18 cellular contexts compared by ENCODE assay signal in genomic region chr6:158668707-158669103, GRCh38. TPM values are rescaled to one million over a fixed set of nuclear protein-coding genes. Genes with fewer than 3 reads are reported as not detected.
A peak's percentile ranks its signal among the peaks of the same experiment; 100 is the strongest.
DNase-seq lines count a peak whose midpoint lies in the region; ATAC-seq and TF ChIP-seq lines count a peak whose summit lies in the region.
"Had no signal": no experiment of that assay in that cellular context is flagged by ENCODE, and none has a peak within 500 bp of the region (broad histone marks: within the 10 kb centered on the region; RNA-seq: fewer than 3 reads in every experiment).

No MANE protein-coding gene starts in this region.

- no peaks in the 10 kb centered on the region for H3K9me1 ChIP-seq in IMR-90 (ENCODE audit: insufficient read depth, low read length)

- H3K27me3 ChIP-seq in IMR-90 (ENCODE audit: control insufficient read depth, insufficient read depth, low read length) (no peaks in the 10 kb centered on the region), foreskin keratinocyte (no peaks in the 10 kb centered on the region), prostate gland (replicated peaks; ENCODE audit: insufficient read depth) (no peaks in the 10 kb centered on the region)
- H3K27me3 ChIP-seq: adrenal gland, sigmoid colon had no signal

- H3K4me3 ChIP-seq in IMR-90 (ENCODE audit: insufficient read depth, low read depth, low read length), result no peak overlapping the region
- H3K4me3 ChIP-seq in prostate gland, result no peak overlapping the region
- H3K4me3 ChIP-seq: adrenal gland, coronary artery, sigmoid colon, thoracic aorta had no signal

- no peak overlapping the region for H2AK5ac ChIP-seq in IMR-90 (ENCODE audit: low read depth, low read length)

- no peak overlapping the region for H3K4ac ChIP-seq in IMR-90 (ENCODE audit: low read depth, low read length)

- POLR2A ChIA-PET in IMR-90 (lab: Charles Lee; ENCODE audit: unreplicated experiment), result no interaction called here

- no peak overlapping the region for H3K18ac ChIP-seq in IMR-90 (ENCODE audit: low read depth, low read length)

- H2BK15ac ChIP-seq in IMR-90 (ENCODE audit: low read depth, low read length), result no peak overlapping the region

- no peak overlapping the region for H2AFZ ChIP-seq in IMR-90 (replicated peaks; ENCODE audit: low read length, poor library complexity)

- no peak overlapping the region for H2BK20ac ChIP-seq in IMR-90 (ENCODE audit: low read depth, low read length)

- no peaks in the 10 kb centered on the region for H3K79me1 ChIP-seq in IMR-90 (ENCODE audit: low read depth in 1 of 2, low read length in 2 of 2)

- DNase-seq in CD14-positive monocyte (ENCODE audit: low spot score) (no peak), IMR-90 (no peak), foreskin keratinocyte (no peak), prostate gland (ENCODE audit: low spot score) (no peak), NCI-H1694 treated with DMSO at 0.1 percent for 48 hours (lab: John Stamatoyannopoulos, UW) (no peak), foreskin melanocyte (no peak)
- DNase-seq: activated B cell treated with CpG ODN at 0.5 μM for 24 hours, Caco-2, NCI-H1092 treated with DMSO at 0.1 percent for 48 hours, NCI-H2081 treated with DMSO at 0.1 percent for 48 hours, NCI-H510A, sigmoid colon had no signal

- H3K36me3 ChIP-seq in IMR-90 (ENCODE audit: control insufficient read depth, insufficient read depth, low read length) (no peaks in the 10 kb centered on the region), prostate gland (no peaks in the 10 kb centered on the region)
- H3K36me3 ChIP-seq: adrenal gland, sigmoid colon, thoracic aorta had no signal

- no peak overlapping the region for H3K23ac ChIP-seq in IMR-90 (ENCODE audit: low read depth, low read length)

- no peak for TF ChIP-seq POLR2A in IMR-90 (IDR thresholded peaks at IDR 0.05; ENCODE audit: low read depth, low read length)
- no peak for TF ChIP-seq POLR2A in prostate gland (IDR thresholded peaks at IDR 0.05)

- peak overlapping the region in 1 of 2 donors; percentile 47 for H3K4me3 Mint-ChIP-seq in CD14-positive monocyte
- H3K4me3 Mint-ChIP-seq: activated B cell treated with CpG ODN at 0.5 μM for 24 hours had no signal

- H3K4me1 ChIP-seq in IMR-90 (ENCODE audit: control insufficient read depth, insufficient read depth, low read length) (peaks cover 4% of the 10 kb centered on the region; the same call in 1 of the 2 replicates), foreskin keratinocyte (peaks cover 12% of the 10 kb centered on the region), prostate gland (replicated peaks) (peaks cover 4% of the 10 kb centered on the region)
- H3K4me1 ChIP-seq: adrenal gland had no signal

- CTCF ChIA-PET in IMR-90 (lab: Yijun Ruan, JAX), result interaction anchor here (1.5 kb wide), 1 partner anchor 23 kb away, joined by 5 read pairs; no protein-coding TSS in a partner anchor

- H3K27me3 Mint-ChIP-seq in CD14-positive monocyte (ENCODE audit: low read depth in 3 of 3), result peaks cover 0 to 2% (median 0%) of the 10 kb centered on the region in 3 donors
- H3K27me3 Mint-ChIP-seq: activated B cell treated with CpG ODN at 0.5 μM for 24 hours had no signal

- no peak overlapping the region for H4K8ac ChIP-seq in IMR-90 (ENCODE audit: low read depth in 2 of 2, low read length in 2 of 2)

- peak overlapping the region; percentile 98 to 100 (median 99) for H3K27ac Mint-ChIP-seq in CD14-positive monocyte
- H3K27ac Mint-ChIP-seq: activated B cell treated with CpG ODN at 0.5 μM for 24 hours had no signal

- no peak overlapping the region for H3K4me2 ChIP-seq in IMR-90 (ENCODE audit: low read depth, low read length)

- H2AK9ac ChIP-seq in IMR-90 (replicated peaks; ENCODE audit: low read depth, low read length, poor library complexity), result no peak overlapping the region

- TF ChIP-seq RAD21 in IMR-90 (IDR thresholded peaks at IDR 0.05; ENCODE audit: low read length), result no peak

- WGBS in IMR-90 (ENCODE audit: extremely low coverage in 2 of 2, insufficient read length in 1 of 2), 2 experiments, result 80% methylated on average over 4 of the region's 7 CpGs; no CpG with 5 or more reads in 1 of the 2 experiments
- 48% methylated on average over 7 of the region's 7 CpGs for WGBS in prostate gland

- no TSS peak for BruUV-seq in IMR-90 (replicated peaks; lab: Mats Ljungman, UMichigan)

- no peaks in the 10 kb centered on the region for H4K20me1 ChIP-seq in IMR-90 (ENCODE audit: insufficient read depth, low read length)

- H3K36me3 Mint-ChIP-seq in CD14-positive monocyte, result peaks cover 32 to 48% of the 10 kb centered on the region in 2 donors

- dilution Hi-C loops in IMR-90 (cut with HindIII; ENCODE audit: low sequenced_read_pairs, unreplicated experiment), result no loop called here

- peaks cover 67% of the 10 kb centered on the region for H3K4me1 Mint-ChIP-seq in CD14-positive monocyte

- TF ChIP-seq CTCF in CD14-positive monocyte (IDR thresholded peaks at IDR 0.05) (no peak), IMR-90 (conservative IDR thresholded peaks at IDR 0.05; ENCODE audit: low read depth, low read length) (no peak), foreskin keratinocyte (conservative IDR thresholded peaks at IDR 0.05) (no peak), prostate gland (IDR thresholded peaks at IDR 0.05) (no peak)

- no peaks in the 10 kb centered on the region for H3K9me3 Mint-ChIP-seq in CD14-positive monocyte
- H3K9me3 Mint-ChIP-seq: activated B cell treated with CpG ODN at 0.5 μM for 24 hours had no signal

- no peak overlapping the region for H3K27ac ChIP-seq in IMR-90 (ENCODE audit: insufficient read depth, low read length)
- H3K27ac ChIP-seq in foreskin keratinocyte, result peak overlapping the region; percentile 10
- H3K27ac ChIP-seq in prostate gland, result peak overlapping the region; percentile 10 to 38
- H3K27ac ChIP-seq: adrenal gland, coronary artery, RWPE1, thoracic aorta had no signal

- in situ Hi-C loops in IMR-90 (cut with MboI; ENCODE audit: low sequenced_read_pairs), result no loop called here

- no peak overlapping the region for H4K5ac ChIP-seq in IMR-90 (ENCODE audit: low read depth, low read length)

- no peak overlapping the region for H3K9ac ChIP-seq in IMR-90 (ENCODE audit: low read depth, low read length)

- H2BK5ac ChIP-seq in IMR-90 (ENCODE audit: low read depth, low read length, poor library complexity, severe bottlenecking), result no peak overlapping the region

- ATAC-seq in IMR-90 (ENCODE audit: low read depth) (no peak), foreskin keratinocyte (no peak), HG03378 (IDR thresholded peaks at IDR 0.05; ENCODE audit: unreplicated experiment) (no peak)
- ATAC-seq: SK-N-SH treated with all-trans-retinoic acid at 6 μM for 48 hours had no signal

- H3K56ac ChIP-seq in IMR-90 (ENCODE audit: extremely low read depth, insufficient read depth, low read length), result no peak overlapping the region

- intact Hi-C loops in CD14-positive monocyte (cut with micrococcal nuclease), result loop anchor here in 1 of 2 donors (10.0 kb wide), 1 partner anchor 454 kb away; no protein-coding TSS in a partner anchor
- intact Hi-C loops in IMR-90 (cut with micrococcal nuclease), result no loop called here
- intact Hi-C loops in prostate gland (cut with DNase I), result no loop called here

- H3K14ac ChIP-seq in IMR-90 (replicated peaks; ENCODE audit: low read depth, low read length), result no peak overlapping the region

- H4K91ac ChIP-seq in IMR-90 (ENCODE audit: insufficient read depth, low read depth, low read length), result 0 out of 2 replicates have a peak overlapping the region, but pooled peaks have one; percentile 13

- no peaks in the 10 kb centered on the region for H3K9me3 ChIP-seq in IMR-90 (ENCODE audit: control insufficient read depth, insufficient read depth, low read length)
- no peaks in the 10 kb centered on the region for H3K9me3 ChIP-seq in prostate gland
- H3K9me3 ChIP-seq: adrenal gland, Caco-2, sigmoid colon, thoracic aorta had no signal

- no peak overlapping the region for H2BK120ac ChIP-seq in IMR-90 (ENCODE audit: low read depth, low read length)

TF ChIP-seq in IMR-90, 13 proteins besides CTCF, POLR2A, EP300 and RAD21 (continues in another document):
- TF ChIP-seq FOS (IDR thresholded peaks at IDR 0.05; ENCODE audit: low read depth, low read length), result no peak
- TF ChIP-seq NFE2L2 (IDR thresholded peaks at IDR 0.05; ENCODE audit: low read depth, low read length), result no peak
- no peak for TF ChIP-seq USF2 (IDR thresholded peaks at IDR 0.05; ENCODE audit: low read depth, low read length)
- TF ChIP-seq RFX5 (IDR thresholded peaks at IDR 0.05; ENCODE audit: low read depth, low read length), result no peak
- no peak for TF ChIP-seq CEBPB (IDR thresholded peaks at IDR 0.05; ENCODE audit: low read depth, low read length)
- TF ChIP-seq SMC3 (IDR thresholded peaks at IDR 0.05; ENCODE audit: low read depth, low read length), result no peak
- TF ChIP-seq MXI1 (IDR thresholded peaks at IDR 0.05; ENCODE audit: borderline replicate concordance, low read depth, low read length), result no peak
- no peak for TF ChIP-seq CHD1 (IDR thresholded peaks at IDR 0.05; ENCODE audit: low read depth, low read length)
- no peak for TF ChIP-seq MAZ (IDR thresholded peaks at IDR 0.05; ENCODE audit: borderline replicate concordance, low read depth, low read length)
- TF ChIP-seq MAFK (IDR thresholded peaks at IDR 0.05; ENCODE audit: low read depth, low read length), result no peak

RNA-seq across cellular contexts. Expression of gene SYTL3, which starts 18.9 kb away (rescaled TPM):
- 10 to 100 TPM; 14.6 to 14.8 TPM for polyA plus RNA-seq in CD14-positive monocyte
- 3.6 and 4.3 TPM in 2 replicates for total RNA-seq in IMR-90 (2012; rRNA removed)
- 2.8 and 2.9 TPM in 2 replicates for polyA plus RNA-seq in IMR-90 (2012; rRNA removed)
- 1.6 and 2.4 TPM in 2 replicates for polyA plus RNA-seq in IMR-90 (2012; cell fraction: cytosol; rRNA removed)
- polyA plus RNA-seq in IMR-90 (2012; cell fraction: nucleus; rRNA removed; ENCODE audit: low replicate concordance), result 3.8 and 6.6 TPM in 2 replicates
- total RNA-seq in foreskin keratinocyte, result 0.95 and 1.1 TPM in 2 replicates
- polyA plus RNA-seq in foreskin keratinocyte, result 0.80 and 1.0 TPM in 2 replicates
- 10 to 100 TPM in 1 of 2 donors, 1 to 10 TPM in 1; 9.9 to 12.1 TPM for total RNA-seq in prostate gland

RNA-seq across cellular contexts. Expression of gene DYNLT1, which starts 24.2 kb away (rescaled TPM):
- 100 to 1,000 TPM; 286 to 287 TPM for polyA plus RNA-seq in CD14-positive monocyte
- 187 and 235 TPM in 2 replicates for total RNA-seq in IMR-90 (2012; rRNA removed)
- polyA plus RNA-seq in IMR-90 (2012; rRNA removed), result 338 and 349 TPM in 2 replicates
- polyA plus RNA-seq in IMR-90 (2012; cell fraction: cytosol; rRNA removed), result 134 and 310 TPM in 2 replicates
- polyA plus RNA-seq in IMR-90 (2012; cell fraction: nucleus; rRNA removed; ENCODE audit: low replicate concordance), result 32.9 and 226 TPM in 2 replicates
- 114 and 123 TPM in 2 replicates for total RNA-seq in foreskin keratinocyte
- 208 and 222 TPM in 2 replicates for polyA plus RNA-seq in foreskin keratinocyte
- total RNA-seq in prostate gland, result 100 to 1,000 TPM in 1 of 2 donors, 10 to 100 TPM in 1; 95.9 to 138 TPM
